In genomic region chrX:49282647-49283011, GRCh38 we compare ENCODE assay signal across 9 cellular contexts. TPM values are rescaled to one million over a fixed set of nuclear protein-coding genes. Genes with fewer than 3 reads are reported as not detected.
A peak's percentile ranks its signal among the peaks of the same experiment; 100 is the strongest.
DNase-seq lines count a peak whose midpoint lies in the region; ATAC-seq, FAIRE-seq and TF ChIP-seq lines count a peak whose summit lies in the region.
"Had no signal": no experiment of that assay in that cellular context is flagged by ENCODE, and none has a peak within 500 bp of the region (broad histone marks: within the 10 kb centered on the region; RNA-seq: fewer than 3 reads in every experiment).

No MANE protein-coding gene starts in this region.

- ATAC-seq in GM19467 (IDR thresholded peaks at IDR 0.05; ENCODE audit: unreplicated experiment) (no peak), HG02938 (IDR thresholded peaks at IDR 0.05; ENCODE audit: unreplicated experiment) (no peak), HG03442 (IDR thresholded peaks at IDR 0.05; ENCODE audit: unreplicated experiment) (no peak)

- DNase-seq in BJ (ENCODE audit: low read depth), result no peak
- DNase-seq in HTR-8/SVneo (ENCODE audit: insufficient read length, low spot score), result peak; percentile 9
- DNase-seq in cerebellar cortex (ENCODE audit: low spot score), result peak; percentile 74
- DNase-seq in midbrain (lab: John Stamatoyannopoulos, UW), result peak; percentile 17
- DNase-seq in DMS79 treated with DMSO at 0.1 percent for 48 hours (lab: John Stamatoyannopoulos, UW), result no peak
- DNase-seq: activated gamma-delta T cell treated with Interleukin-2 at 50 U/mL for 16 hours had no signal

- no peak for FAIRE-seq in HTR-8/SVneo (lab: Jason Lieb, UNC)

- no peak overlapping the region for H3K4me3 ChIP-seq in BJ (ENCODE audit: low read depth, low read length)

- H3K27me3 ChIP-seq in BJ (ENCODE audit: control insufficient read depth, insufficient read depth, low read length), result no peaks in the 10 kb centered on the region

- no peaks in the 10 kb centered on the region for H3K36me3 ChIP-seq in BJ (ENCODE audit: control insufficient read depth, insufficient read depth, low read length)

- TF ChIP-seq CTCF in BJ (IDR thresholded peaks at IDR 0.05; ENCODE audit: insufficient read depth, low read depth, low read length), result peak; percentile 37

- POLR2A ChIA-PET in BJ (lab: Charles Lee), result no interaction called here

- CTCF ChIA-PET in BJ (lab: Yijun Ruan, JAX), result no interaction called here

RNA-seq across cellular contexts. Expression of gene PPP1R3F, which starts 13.0 kb away (rescaled TPM):
- polyA plus RNA-seq in BJ (2011; rRNA removed), result 2.5 and 3.5 TPM in 2 replicates
- 0.51 and 2.6 TPM in 2 replicates for polyA minus RNA-seq in BJ (2011; rRNA and poly(A)+ RNA removed)

RNA-seq across cellular contexts. Expression of gene FOXP3, which starts 18.1 kb away (rescaled TPM):
- 0.12 and 0.18 TPM in 2 replicates for polyA plus RNA-seq in BJ (2011; rRNA removed)
- polyA minus RNA-seq in BJ (2011; rRNA and poly(A)+ RNA removed), result not detected in 2 replicates

RNA-seq across cellular contexts. Expression of gene GAGE10, which starts 20.8 kb away (rescaled TPM):
- polyA plus RNA-seq in BJ (2011; rRNA removed), result not detected in 2 replicates
- not detected in 2 replicates for polyA minus RNA-seq in BJ (2011; rRNA and poly(A)+ RNA removed)

RNA-seq across cellular contexts. Expression of gene GAGE12J, which starts 39.2 kb away (rescaled TPM):
- not detected in 2 replicates for polyA plus RNA-seq in BJ (2011; rRNA removed)
- polyA minus RNA-seq in BJ (2011; rRNA and poly(A)+ RNA removed), result not detected in 2 replicates

RNA-seq across cellular contexts. Expression of gene CCDC22, which starts 47.4 kb away (rescaled TPM):
- polyA plus RNA-seq in BJ (2011; rRNA removed), result 9.3 and 13.8 TPM in 2 replicates
- polyA minus RNA-seq in BJ (2011; rRNA and poly(A)+ RNA removed), result 8.2 and 19.1 TPM in 2 replicates

Comparison
In these comparisons a context has a peak if more than half of its experiments do, and no peak if none do; other contexts are left out.
1. DNase-seq: peak in HTR-8/SVneo (single experiment), cerebellar cortex (single experiment) and midbrain (single experiment); none in BJ (single experiment) and DMS79 treated with DMSO at 0.1 percent for 48 hours (single experiment).